ENCODE assay signal across 13 cellular contexts in the genomic region with DNA sequence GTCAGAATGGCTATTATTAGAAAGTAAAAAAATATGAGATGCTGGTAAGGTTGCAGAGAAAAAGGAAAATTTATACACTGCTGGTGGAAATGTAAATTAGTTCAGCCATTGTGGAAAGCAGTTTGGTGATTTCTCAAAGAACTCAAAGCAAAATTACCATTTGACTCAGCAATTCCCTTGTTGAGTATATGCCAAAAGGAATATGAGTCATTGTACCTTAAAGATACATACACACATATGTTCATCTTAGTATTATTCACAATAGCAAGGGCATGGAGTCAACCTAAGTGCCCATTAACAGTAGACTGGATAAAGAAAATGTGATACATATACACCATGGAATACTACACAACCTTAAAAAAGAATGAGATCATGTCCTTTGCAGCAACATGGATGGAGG.
DNase-seq lines count a peak whose midpoint lies in the region; ATAC-seq, FAIRE-seq and TF ChIP-seq lines count a peak whose summit lies in the region.
"Had no signal": no experiment of that assay in that cellular context is flagged by ENCODE, and none has a peak within 500 bp of the region (broad histone marks: within the 10 kb centered on the region; RNA-seq: fewer than 3 reads in every experiment).

No MANE protein-coding gene starts in this region.

- no peak overlapping the region for H3K27ac ChIP-seq in pancreas
- H3K27ac ChIP-seq: left ventricle myocardium inferior had no signal

- H3K9me3 ChIP-seq in pancreas = no peaks in the 10 kb centered on the region
- H3K9me3 ChIP-seq: left ventricle myocardium inferior had no signal

- TF ChIP-seq CTCF in pancreas (IDR thresholded peaks at IDR 0.05) (no peak), GM10266 (IDR thresholded peaks at IDR 0.05; ENCODE audit: control insufficient read depth, insufficient read depth, low read depth, missing control alignments) (no peak)

- H3K4me1 ChIP-seq in pancreas = no peaks in the 10 kb centered on the region
- H3K4me1 ChIP-seq: left ventricle myocardium inferior had no signal

- H3K4me3 ChIP-seq in pancreas = no peak overlapping the region
- H3K4me3 ChIP-seq: left ventricle myocardium inferior had no signal

- DNase-seq in HS-27A (ENCODE audit: low read depth) (peak; percentile 11), fibroblast of peridontal ligament (ENCODE audit: extremely low read depth) (peak; percentile 54), NCI-H2196 (lab: John Stamatoyannopoulos, UW; ENCODE audit: unreplicated experiment) (no peak), pancreas (no peak), GM10266 (ENCODE audit: extremely low spot score) (no peak)
- no peak for DNase-seq in effector CD4-positive, alpha-beta T cell
- DNase-seq: COR-L47; effector memory CD8-positive, alpha-beta T cell; left ventricle myocardium inferior; NCI-H526 had no signal

- FAIRE-seq in pancreas (lab: Jason Lieb, UNC) = no peak
- FAIRE-seq: HepG2 had no signal

- intact Hi-C loops in pancreas (cut with DNase I) = no loop called here

- H3K27me3 ChIP-seq in pancreas = no peaks in the 10 kb centered on the region

- no peaks in the 10 kb centered on the region for H3K36me3 ChIP-seq in pancreas
- H3K36me3 ChIP-seq: left ventricle myocardium inferior had no signal

- ATAC-seq in GM18861 (IDR thresholded peaks at IDR 0.05; ENCODE audit: unreplicated experiment) (peak; percentile 87), HG02571 (IDR thresholded peaks at IDR 0.05; ENCODE audit: unreplicated experiment) (peak; percentile 74), pancreas (no peak)
- ATAC-seq: effector memory CD8-positive, alpha-beta T cell; HepG2 had no signal

Comparison
In these comparisons a context has a peak if more than half of its experiments do, and no peak if none do; other contexts are left out.
1. ATAC-seq: peak in GM18861 (single experiment) and HG02571 (single experiment); none in pancreas (0 of 4).
2. DNase-seq: peak in HS-27A (single experiment) and fibroblast of peridontal ligament (single experiment); none in NCI-H2196 (single experiment), pancreas (0 of 6), effector CD4-positive, alpha-beta T cell (single experiment) and GM10266 (single experiment).